27 cellular contexts compared by ENCODE assay signal in the genomic region with DNA sequence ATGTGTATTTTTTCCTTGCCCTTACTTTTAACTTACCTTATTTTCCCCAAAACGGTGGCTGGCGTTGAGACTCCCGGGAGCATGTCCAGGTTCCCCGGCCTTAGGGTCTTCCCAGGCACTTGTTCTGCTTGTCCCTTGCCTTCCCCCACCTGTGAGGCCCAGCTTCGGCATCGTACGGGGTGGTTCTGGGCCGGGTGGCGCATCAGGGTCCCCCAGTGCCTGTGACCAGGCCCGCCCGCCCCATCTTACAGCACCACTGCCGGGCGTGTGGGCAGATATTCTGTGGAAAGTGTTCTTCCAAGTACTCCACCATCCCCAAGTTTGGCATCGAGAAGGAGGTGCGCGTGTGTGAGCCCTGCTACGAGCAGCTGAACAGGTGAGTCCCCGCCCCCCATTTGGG.
"Had no signal": no experiment of that assay in that cellular context is flagged by ENCODE, and none has a peak within 500 bp of the region (broad histone marks: within the 10 kb centered on the region; RNA-seq: fewer than 3 reads in every experiment).

No MANE protein-coding gene starts in this region.

- H3K27ac Mint-ChIP-seq: dendritic cell treated with granulocyte-macrophage colony-stimulating factor and Interleukin-4, amounts not matched to agents 40 ng/mL and 50 ng/mL, for 4 days; endodermal cell; mesothelial cell of epicardium; naive B cell; natural killer cell treated with Interleukin-12 subunit alpha and Interleukin-12 subunit beta and Interleukin-15 and Interleukin-18, amount 100 ng/mL, for 72 hours; stimulated activated effector memory CD8-positive, alpha-beta T cell treated with anti-CD3 and anti-CD28 coated beads, Interleukin-12 subunit alpha, Interleukin-12 subunit beta, amount 100 ng/mL, for 72 hours had no signal

- H3K4me2 ChIP-seq: smooth muscle cell had no signal

- H3K27me3 Mint-ChIP-seq: dendritic cell treated with granulocyte-macrophage colony-stimulating factor and Interleukin-4, amounts not matched to agents 40 ng/mL and 50 ng/mL, for 4 days; naive B cell; natural killer cell treated with Interleukin-12 subunit alpha and Interleukin-12 subunit beta and Interleukin-15 and Interleukin-18, amount 100 ng/mL, for 72 hours had no signal

- H3K4me1 ChIP-seq: colonic mucosa, prostate gland, right atrium auricular region, thyroid gland had no signal

- H3K4me3 Mint-ChIP-seq: dendritic cell treated with granulocyte-macrophage colony-stimulating factor and Interleukin-4, amounts not matched to agents 40 ng/mL and 50 ng/mL, for 4 days; endodermal cell; mesothelial cell of epicardium; naive B cell; natural killer cell treated with Interleukin-12 subunit alpha and Interleukin-12 subunit beta and Interleukin-15 and Interleukin-18, amount 100 ng/mL, for 72 hours; neural crest cell; stimulated activated effector memory CD8-positive, alpha-beta T cell treated with anti-CD3 and anti-CD28 coated beads, Interleukin-12 subunit alpha, Interleukin-12 subunit beta, amount 100 ng/mL, for 72 hours had no signal

- H3K36me3 Mint-ChIP-seq: naive B cell; natural killer cell treated with Interleukin-12 subunit alpha and Interleukin-12 subunit beta and Interleukin-15 and Interleukin-18, amount 100 ng/mL, for 72 hours had no signal

- H3K4me1 Mint-ChIP-seq: endodermal cell, mesothelial cell of epicardium, neural crest cell had no signal

- DNase-seq: colonic mucosa; effector CD8-positive, alpha-beta T cell; endodermal cell; erythroblast; esophagus squamous epithelium; foreskin melanocyte; left cardiac atrium; left lung; mesenchymal stem cell; mucosa of descending colon; naive B cell; stimulated activated CD4-positive, alpha-beta T cell treated with anti-CD3 and anti-CD28 coated beads, Interleukin-2, amount 100 ng/mL, for 24 hours; stimulated activated CD4-positive, alpha-beta T cell treated with anti-CD3 and anti-CD28 coated beads, Interleukin-4, amount 100 ng/mL, for 24 hours; stimulated activated naive CD4-positive, alpha-beta T cell treated with Interleukin-2 at 50 U/mL for 16 hours; stomach; thyroid gland; trophoblast cell had no signal

- H3K27me3 ChIP-seq: colonic mucosa, esophagus squamous epithelium, left lung, right atrium auricular region, stomach, thyroid gland, vagina had no signal

- H3K27ac ChIP-seq: colonic mucosa, esophagus squamous epithelium, left lung, prostate gland, right atrium auricular region, stomach, thyroid gland, vagina had no signal

- ATAC-seq: left cardiac atrium; left lung; mucosa of descending colon; natural killer cell treated with Interleukin-12 subunit alpha and Interleukin-12 subunit beta and Interleukin-15 and Interleukin-18, amount 100 ng/mL, for 72 hours; sciatic nerve; stimulated activated effector memory CD8-positive, alpha-beta T cell treated with anti-CD3 and anti-CD28 coated beads, Interleukin-12 subunit alpha, Interleukin-12 subunit beta, amount 100 ng/mL, for 72 hours had no signal

- H3K9me3 ChIP-seq: colonic mucosa, esophagus squamous epithelium, left lung, mucosa of descending colon, prostate gland, right atrium auricular region, stomach, thyroid gland, vagina had no signal

- H3K9me3 Mint-ChIP-seq: dendritic cell treated with granulocyte-macrophage colony-stimulating factor and Interleukin-4, amounts not matched to agents 40 ng/mL and 50 ng/mL, for 4 days; endodermal cell; mesothelial cell of epicardium; naive B cell; natural killer cell treated with Interleukin-12 subunit alpha and Interleukin-12 subunit beta and Interleukin-15 and Interleukin-18, amount 100 ng/mL, for 72 hours; neural crest cell; stimulated activated effector memory CD8-positive, alpha-beta T cell treated with anti-CD3 and anti-CD28 coated beads, Interleukin-12 subunit alpha, Interleukin-12 subunit beta, amount 100 ng/mL, for 72 hours had no signal

- H3K4me3 ChIP-seq: colonic mucosa, esophagus squamous epithelium, left lung, mucosa of descending colon, prostate gland, right atrium auricular region, smooth muscle cell, stomach, thyroid gland, vagina had no signal
